8 cellular contexts compared by ENCODE assay signal in the genomic region with DNA sequence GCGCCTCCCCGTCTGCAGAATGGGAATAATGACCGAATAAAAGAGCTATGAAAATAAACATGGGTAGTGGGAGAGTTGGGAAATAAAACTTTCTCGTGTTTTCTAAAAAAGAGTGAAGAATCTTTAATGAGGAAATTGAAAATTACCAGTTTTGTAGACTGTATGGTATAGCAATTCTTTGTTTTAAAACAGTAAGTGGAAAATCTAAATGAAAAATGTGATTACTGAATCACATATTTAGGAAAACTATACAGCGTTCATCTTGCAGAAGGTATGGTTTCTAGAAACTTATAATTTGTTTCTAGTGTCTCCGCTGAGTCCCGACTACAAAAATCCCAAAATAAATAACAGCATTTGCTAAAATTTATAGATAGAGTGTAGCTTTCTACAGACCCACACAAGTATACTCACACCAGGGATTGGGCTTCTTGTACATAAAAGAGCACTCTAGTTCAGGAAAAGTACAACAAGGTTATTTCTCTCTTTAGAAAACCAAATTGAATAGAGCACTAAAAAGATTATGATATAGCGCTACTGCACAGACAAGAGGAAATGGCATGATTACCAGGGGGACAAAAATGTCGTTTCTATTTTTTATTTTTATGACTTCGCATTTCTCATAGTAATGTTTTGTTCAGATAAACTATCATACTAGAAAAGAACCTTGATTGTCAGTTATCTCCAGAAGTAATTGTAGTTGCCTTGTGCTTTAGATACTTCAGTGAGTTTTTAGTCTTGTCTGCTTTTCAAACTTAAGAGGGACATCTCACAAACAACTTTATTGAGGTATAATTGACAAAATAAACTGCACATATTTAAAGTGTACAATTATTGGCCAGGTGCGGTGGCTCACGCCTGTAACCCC.
DNase-seq lines count a peak whose midpoint lies in the region; ATAC-seq and TF ChIP-seq lines count a peak whose summit lies in the region.

No MANE protein-coding gene starts in this region.

- TF ChIP-seq CTCF in AG09309 (IDR thresholded peaks at IDR 0.05; ENCODE audit: control insufficient read depth, insufficient read depth, low read depth, low read length, missing control alignments) (no peak), KMS-11 (conservative IDR thresholded peaks at IDR 0.05; ENCODE audit: low read depth, low read length) (no peak), cardiac fibroblast (IDR thresholded peaks at IDR 0.05; ENCODE audit: low read depth, low read length) (no peak)

- peaks cover 22% of the 10 kb centered on the region for H4K20me1 ChIP-seq in KMS-11 (ENCODE audit: insufficient read depth)

- H3K4me2 ChIP-seq in KMS-11, result peak overlapping the region; percentile 82

- H3K4me3 ChIP-seq in AG09309 (ENCODE audit: control insufficient read depth, low read depth, low read length), result peak overlapping the region; percentile 56
- H3K4me3 ChIP-seq in KMS-11 (IDR thresholded peaks at IDR 0.05; ENCODE audit: insufficient read depth, low read depth, low read length), result no peak overlapping the region
- peak overlapping the region; percentile 48 to 79 for H3K4me3 ChIP-seq in cardiac fibroblast (replicated peaks in 1 of 2; ENCODE audit: low read depth in 2 of 2, low read length in 2 of 2)
- H3K4me3 ChIP-seq in mucosa of rectum (ENCODE audit: low read length in 2 of 2), result peak overlapping the region; percentile 86 to 92

- ATAC-seq in HG03432 (IDR thresholded peaks at IDR 0.05; ENCODE audit: unreplicated experiment), result no peak
- no peak for ATAC-seq in GM21360 (IDR thresholded peaks at IDR 0.05; ENCODE audit: unreplicated experiment)

- DNase-seq in AG09309 (ENCODE audit: low read depth), result no peak
- DNase-seq in cardiac fibroblast (ENCODE audit: low read depth in 2 of 2), result no peak
- DNase-seq in foreskin melanocyte, result no peak
- DNase-seq in activated CD4-positive, alpha-beta T cell treated with anti-CD3 and anti-CD28 coated beads for 48 hours, result no peak

- peaks cover 32% of the 10 kb centered on the region for H3K79me2 ChIP-seq in KMS-11 (ENCODE audit: insufficient read depth, low read depth)

- H3K4me1 ChIP-seq in KMS-11 (ENCODE audit: low read depth, poor library complexity, severe bottlenecking), result peaks cover 30% of the 10 kb centered on the region
- H3K4me1 ChIP-seq in mucosa of rectum (ENCODE audit: control insufficient read depth in 2 of 2, insufficient read depth in 2 of 2, low read length in 2 of 2), result peaks cover 8 to 12% of the 10 kb centered on the region in 2 donors

- peak overlapping the region; percentile 85 for H2AFZ ChIP-seq in KMS-11 (ENCODE audit: low read depth)

- H3K36me3 ChIP-seq in KMS-11 (ENCODE audit: insufficient read depth) (no peaks in the 10 kb centered on the region), mucosa of rectum (ENCODE audit: control insufficient read depth in 2 of 2, insufficient read depth in 2 of 2, low read length in 2 of 2) (no peaks in the 10 kb centered on the region)

- H3K27me3 ChIP-seq in KMS-11 (ENCODE audit: insufficient read depth, low read depth) (no peaks in the 10 kb centered on the region), mucosa of rectum (ENCODE audit: control insufficient read depth in 2 of 2, insufficient read depth in 2 of 2, low read length in 2 of 2) (no peaks in the 10 kb centered on the region)

- no peaks in the 10 kb centered on the region for H3K9me3 ChIP-seq in mucosa of rectum (ENCODE audit: control insufficient read depth in 2 of 2, low read length in 2 of 2)

- H3K27ac ChIP-seq in KMS-11 (peak overlapping the region; percentile 98), mucosa of rectum (ENCODE audit: low read depth in 2 of 2, low read length in 2 of 2) (peak overlapping the region; percentile 98)

- H3K9ac ChIP-seq in KMS-11 (peak overlapping the region; percentile 69), mucosa of rectum (ENCODE audit: low read depth in 1 of 2, low read length in 2 of 2) (peak overlapping the region; percentile 74 to 80)
